Comparison of ENCODE assay signal across 9 cellular contexts in genomic region chr12:46798056-46798455, GRCh38. TPM values are rescaled to one million over a fixed set of nuclear protein-coding genes. Genes with fewer than 3 reads are reported as not detected.
"Had no signal": no experiment of that assay in that cellular context is flagged by ENCODE, and none has a peak within 500 bp of the region (broad histone marks: within the 10 kb centered on the region; RNA-seq: fewer than 3 reads in every experiment).

No MANE protein-coding gene starts in this region.

- H3K27ac Mint-ChIP-seq: GM23338, HFFc6 had no signal

- H3K27ac ChIP-seq: HL-60 had no signal

- H2AFZ ChIP-seq: GM23338 had no signal

- H3K4me2 ChIP-seq: GM23338 had no signal

- H3K4me1 ChIP-seq: HAP-1 had no signal

- DNase-seq: H7, HFFc6, IMR-90 had no signal

- H3K9me3 ChIP-seq: HAP-1 had no signal

- H3K4me3 ChIP-seq: GM23338, HAP-1, K562 had no signal

- ATAC-seq: GM23338, HCT116, K562 had no signal

- H3K4me1 Mint-ChIP-seq: GM23338 had no signal

- H3K36me3 ChIP-seq: HAP-1 had no signal

- H3K4me3 Mint-ChIP-seq: GM23338, HFFc6 had no signal

RNA-seq across cellular contexts. Expression of gene SLC38A4, which starts 27.7 kb away (rescaled TPM):
- total RNA-seq: HT1080 had no signal
- polyA plus RNA-seq: K562 had no signal
